In genomic region chrX:136452614-136453013, GRCh38 we compare ENCODE assay signal across 30 cellular contexts. TPM values are rescaled to one million over a fixed set of nuclear protein-coding genes. Genes with fewer than 3 reads are reported as not detected.
"Had no signal": no experiment of that assay in that cellular context is flagged by ENCODE, and none has a peak within 500 bp of the region (broad histone marks: within the 10 kb centered on the region; RNA-seq: fewer than 3 reads in every experiment).

No MANE protein-coding gene starts in this region.

- H3K4me3 ChIP-seq: adrenal gland, body of pancreas, esophagus muscularis mucosa, gastrocnemius medialis, heart right ventricle, hepatocyte had no signal

- DNase-seq: activated B cell treated with CpG ODN at 0.5 μM for 24 hours; activated CD4-positive, alpha-beta T cell treated with anti-CD3 and anti-CD28 coated beads for 48 hours; activated CD4-positive, alpha-beta T cell treated with anti-CD3 and anti-CD28 coated beads, Interleukin-2, amount 50 U/mL, for 1 hour; activated CD4-positive, alpha-beta T cell treated with anti-CD3 and anti-CD28 coated beads, Interleukin-2, amount 50 U/mL, for 48 hours; activated CD8-positive, alpha-beta memory T cell treated with anti-CD3 and anti-CD28 coated beads for 24 hours; activated CD8-positive, alpha-beta T cell treated with anti-CD3 and anti-CD28 coated beads for 36 hours; activated effector memory CD4-positive, alpha-beta T cell treated with anti-CD3 and anti-CD28 coated beads, Interleukin-2, amount 50 U/mL, for 16 hours; activated naive CD4-positive, alpha-beta T cell treated with anti-CD3 and anti-CD28 coated beads for 36 hours; activated naive CD8-positive, alpha-beta T cell treated with anti-CD3 and anti-CD28 coated beads for 36 hours; activated naive CD8-positive, alpha-beta T cell treated with anti-CD3 and anti-CD28 coated beads, Interleukin-2, amount 50 U/mL, for 24 hours; activated T-cell treated with anti-CD3 and anti-CD28 coated beads, Interleukin-2, amount 50 U/mL, for 4 hours; adrenal gland; amygdala; aorta; body of pancreas; caudate nucleus; cortex of kidney; dermis blood vessel endothelial cell; effector CD4-positive, alpha-beta T cell; effector memory CD8-positive, alpha-beta T cell; erythroblast; foreskin keratinocyte; gastrocnemius medialis; heart right ventricle; T1000; WERI-Rb-1 had no signal

- H3K4me1 ChIP-seq: adrenal gland, body of pancreas, esophagus muscularis mucosa, foreskin keratinocyte, gastrocnemius medialis, heart right ventricle had no signal

- H3K36me3 ChIP-seq: adrenal gland, esophagus muscularis mucosa, gastrocnemius medialis, heart right ventricle, WERI-Rb-1 had no signal

- FAIRE-seq: colon had no signal

- H3K27ac ChIP-seq: adrenal gland, body of pancreas, esophagus muscularis mucosa, foreskin keratinocyte, gastrocnemius medialis, heart right ventricle, hepatocyte, WERI-Rb-1 had no signal

- ATAC-seq: activated CD4-positive, CD25-positive, alpha-beta regulatory T cell treated with anti-CD3 and anti-CD28 coated beads, Interleukin-2, amount 50 U/mL, for 24 hours; activated CD8-positive, alpha-beta T cell treated with anti-CD3 and anti-CD28 coated beads for 36 hours; activated naive CD8-positive, alpha-beta T cell treated with anti-CD3 and anti-CD28 coated beads, Interleukin-2, amount 50 U/mL, for 24 hours; activated T-cell treated with anti-CD3 and anti-CD28 coated beads, Interleukin-2, amount 50 U/mL, for 4 hours; body of pancreas; effector memory CD8-positive, alpha-beta T cell; foreskin keratinocyte; gastrocnemius medialis; heart right ventricle had no signal

- H3K27me3 ChIP-seq: adrenal gland, body of pancreas, esophagus muscularis mucosa, foreskin keratinocyte, gastrocnemius medialis, hepatocyte had no signal

- H3K9me3 ChIP-seq: adrenal gland, body of pancreas, esophagus muscularis mucosa, gastrocnemius medialis, heart right ventricle had no signal

- H3K4me2 ChIP-seq: hepatocyte had no signal

RNA-seq across cellular contexts. Expression of gene BRS3, which starts 35.1 kb away (rescaled TPM):
- polyA plus RNA-seq: adrenal gland, aorta, foreskin keratinocyte, heart right ventricle, hepatocyte had no signal
